Comparison of ENCODE assay signal across 13 cellular contexts in the genomic region with DNA sequence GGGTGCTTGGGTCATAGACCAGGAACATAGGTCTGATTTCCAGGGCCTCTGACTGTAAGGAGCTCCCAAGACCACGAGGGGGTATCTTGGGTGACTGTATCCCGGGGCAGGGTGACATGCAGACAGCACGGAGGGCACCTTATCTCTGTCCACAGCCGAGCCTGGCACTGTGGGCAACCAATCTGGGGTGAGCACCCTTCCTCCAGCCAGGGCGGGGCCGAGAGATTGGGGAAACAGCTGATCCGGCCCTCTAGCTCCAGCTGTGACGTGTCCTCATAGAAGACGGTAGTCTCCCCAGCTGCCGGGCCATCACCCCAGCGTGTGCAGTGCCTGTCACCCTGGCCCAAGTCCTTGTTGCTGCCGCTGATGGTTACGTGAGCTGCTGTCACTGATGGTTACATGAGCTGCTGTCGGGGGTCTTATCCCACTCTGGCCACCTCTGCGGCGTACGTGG. TPM values are rescaled to one million over a fixed set of nuclear protein-coding genes. Genes with fewer than 3 reads are reported as not detected.
DNase-seq lines count a peak whose midpoint lies in the region; ATAC-seq and TF ChIP-seq lines count a peak whose summit lies in the region.
"Had no signal": no experiment of that assay in that cellular context is flagged by ENCODE, and none has a peak within 500 bp of the region (broad histone marks: within the 10 kb centered on the region; RNA-seq: fewer than 3 reads in every experiment).

No MANE protein-coding gene starts in this region.

- H3K4me3 ChIP-seq in dorsolateral prefrontal cortex (peak overlapping the region in 4 of 59 donors; percentile 6 to 31 (median 24)), mucosa of descending colon (no peak overlapping the region)
- H3K4me3 ChIP-seq: thoracic aorta had no signal

- TF ChIP-seq CTCF in dorsolateral prefrontal cortex (IDR thresholded peaks at IDR 0.05 in 54 of 56, conservative IDR thresholded peaks at IDR 0.05 in 2 of 56; ENCODE audit: low read depth in 1 of 56, partially characterized antibody in 56 of 56) = peak in 3 of 56 donors; percentile 5 to 10 (median 8)
- TF ChIP-seq CTCF in mucosa of descending colon (IDR thresholded peaks at IDR 0.05) = no peak

- no peaks in the 10 kb centered on the region for H3K9me3 ChIP-seq in mucosa of descending colon
- H3K9me3 ChIP-seq: thoracic aorta had no signal

- H3K27me3 ChIP-seq in dorsolateral prefrontal cortex = no peaks in the 10 kb centered on the region

- no peaks in the 10 kb centered on the region for H3K36me3 ChIP-seq in mucosa of descending colon (ENCODE audit: low read depth)
- H3K36me3 ChIP-seq: thoracic aorta had no signal

- peak overlapping the region in 55 of 59 donors; percentile 0 to 89 (median 72) for H3K27ac ChIP-seq in dorsolateral prefrontal cortex
- H3K27ac ChIP-seq: thoracic aorta had no signal

- intact Hi-C loops in dorsolateral prefrontal cortex (cut with DNase I) = loop anchor here in 1 of 2 donors (10.0 kb wide), 1 partner anchor 260 kb away; no protein-coding TSS in a partner anchor
- intact Hi-C loops in posterior vena cava (cut with DNase I) = no loop called here
- intact Hi-C loops in mucosa of descending colon (cut with DNase I, micrococcal nuclease) = no loop called here

- ATAC-seq in GM21529 (IDR thresholded peaks at IDR 0.05; ENCODE audit: unreplicated experiment) (no peak), mucosa of descending colon (no peak)

- peaks cover 10% of the 10 kb centered on the region for H3K4me1 ChIP-seq in mucosa of descending colon (ENCODE audit: low read depth)

- DNase-seq in CMK (ENCODE audit: low read depth) (peak; percentile 99), MV-4-11 (lab: John Stamatoyannopoulos, UW) (peak; percentile 17), dorsolateral prefrontal cortex (no peak), posterior vena cava (ENCODE audit: low spot score) (peak; percentile 80), KG1 (lab: John Stamatoyannopoulos, UW) (no peak), mucosa of descending colon (no peak)
- no peak for DNase-seq in stimulated activated CD4-positive, alpha-beta T cell treated with anti-CD3 and anti-CD28 coated beads, Interleukin-15, amount 100 ng/mL, for 24 hours
- DNase-seq: activated CD4-positive, alpha-beta T cell treated with anti-CD3 and anti-CD28 coated beads for 1 hour; activated effector memory CD4-positive, alpha-beta T cell treated with anti-CD3 and anti-CD28 coated beads, Interleukin-2, amount 50 U/mL, for 16 hours; NCI-H1417 treated with DMSO at 0.1 percent for 48 hours; NCI-H748 treated with DMSO at 0.1 percent for 48 hours had no signal

RNA-seq across cellular contexts. Expression of a gene that starts 6.4 kb away (rescaled TPM):
- total RNA-seq in dorsolateral prefrontal cortex = 100 to 1,000 TPM in 2 of 120 experiments, 10 to 100 TPM in 118; 28.1 to 182 (median 50.5) TPM
- 1 to 10 TPM; 4.3 to 6.8 TPM for total RNA-seq in posterior vena cava
- 10 to 100 TPM in 1 of 3 donors, 1 to 10 TPM in 2; 2.0 to 10.8 (median 4.5) TPM for total RNA-seq in mucosa of descending colon

Comparison
In these comparisons a context has a peak if more than half of its experiments do, and no peak if none do; other contexts are left out.
1. DNase-seq: peak in CMK (single experiment), MV-4-11 (single experiment) and posterior vena cava (single experiment); none in dorsolateral prefrontal cortex (0 of 10), KG1 (single experiment), stimulated activated CD4-positive, alpha-beta T cell treated with anti-CD3 and anti-CD28 coated beads, Interleukin-15, amount 100 ng/mL, for 24 hours (single experiment) and mucosa of descending colon (0 of 3).